Comparison of ENCODE assay signal across 1 cellular context in genomic region chr20:51803157-51803854, GRCh38.
TF ChIP-seq lines count a peak whose summit lies in the region.

No MANE protein-coding gene starts in this region.

TF ChIP-seq in GM23338, 12 proteins besides CTCF, POLR2A, EP300 and RAD21 (continued from another document):
- TF ChIP-seq, protein P1, sequence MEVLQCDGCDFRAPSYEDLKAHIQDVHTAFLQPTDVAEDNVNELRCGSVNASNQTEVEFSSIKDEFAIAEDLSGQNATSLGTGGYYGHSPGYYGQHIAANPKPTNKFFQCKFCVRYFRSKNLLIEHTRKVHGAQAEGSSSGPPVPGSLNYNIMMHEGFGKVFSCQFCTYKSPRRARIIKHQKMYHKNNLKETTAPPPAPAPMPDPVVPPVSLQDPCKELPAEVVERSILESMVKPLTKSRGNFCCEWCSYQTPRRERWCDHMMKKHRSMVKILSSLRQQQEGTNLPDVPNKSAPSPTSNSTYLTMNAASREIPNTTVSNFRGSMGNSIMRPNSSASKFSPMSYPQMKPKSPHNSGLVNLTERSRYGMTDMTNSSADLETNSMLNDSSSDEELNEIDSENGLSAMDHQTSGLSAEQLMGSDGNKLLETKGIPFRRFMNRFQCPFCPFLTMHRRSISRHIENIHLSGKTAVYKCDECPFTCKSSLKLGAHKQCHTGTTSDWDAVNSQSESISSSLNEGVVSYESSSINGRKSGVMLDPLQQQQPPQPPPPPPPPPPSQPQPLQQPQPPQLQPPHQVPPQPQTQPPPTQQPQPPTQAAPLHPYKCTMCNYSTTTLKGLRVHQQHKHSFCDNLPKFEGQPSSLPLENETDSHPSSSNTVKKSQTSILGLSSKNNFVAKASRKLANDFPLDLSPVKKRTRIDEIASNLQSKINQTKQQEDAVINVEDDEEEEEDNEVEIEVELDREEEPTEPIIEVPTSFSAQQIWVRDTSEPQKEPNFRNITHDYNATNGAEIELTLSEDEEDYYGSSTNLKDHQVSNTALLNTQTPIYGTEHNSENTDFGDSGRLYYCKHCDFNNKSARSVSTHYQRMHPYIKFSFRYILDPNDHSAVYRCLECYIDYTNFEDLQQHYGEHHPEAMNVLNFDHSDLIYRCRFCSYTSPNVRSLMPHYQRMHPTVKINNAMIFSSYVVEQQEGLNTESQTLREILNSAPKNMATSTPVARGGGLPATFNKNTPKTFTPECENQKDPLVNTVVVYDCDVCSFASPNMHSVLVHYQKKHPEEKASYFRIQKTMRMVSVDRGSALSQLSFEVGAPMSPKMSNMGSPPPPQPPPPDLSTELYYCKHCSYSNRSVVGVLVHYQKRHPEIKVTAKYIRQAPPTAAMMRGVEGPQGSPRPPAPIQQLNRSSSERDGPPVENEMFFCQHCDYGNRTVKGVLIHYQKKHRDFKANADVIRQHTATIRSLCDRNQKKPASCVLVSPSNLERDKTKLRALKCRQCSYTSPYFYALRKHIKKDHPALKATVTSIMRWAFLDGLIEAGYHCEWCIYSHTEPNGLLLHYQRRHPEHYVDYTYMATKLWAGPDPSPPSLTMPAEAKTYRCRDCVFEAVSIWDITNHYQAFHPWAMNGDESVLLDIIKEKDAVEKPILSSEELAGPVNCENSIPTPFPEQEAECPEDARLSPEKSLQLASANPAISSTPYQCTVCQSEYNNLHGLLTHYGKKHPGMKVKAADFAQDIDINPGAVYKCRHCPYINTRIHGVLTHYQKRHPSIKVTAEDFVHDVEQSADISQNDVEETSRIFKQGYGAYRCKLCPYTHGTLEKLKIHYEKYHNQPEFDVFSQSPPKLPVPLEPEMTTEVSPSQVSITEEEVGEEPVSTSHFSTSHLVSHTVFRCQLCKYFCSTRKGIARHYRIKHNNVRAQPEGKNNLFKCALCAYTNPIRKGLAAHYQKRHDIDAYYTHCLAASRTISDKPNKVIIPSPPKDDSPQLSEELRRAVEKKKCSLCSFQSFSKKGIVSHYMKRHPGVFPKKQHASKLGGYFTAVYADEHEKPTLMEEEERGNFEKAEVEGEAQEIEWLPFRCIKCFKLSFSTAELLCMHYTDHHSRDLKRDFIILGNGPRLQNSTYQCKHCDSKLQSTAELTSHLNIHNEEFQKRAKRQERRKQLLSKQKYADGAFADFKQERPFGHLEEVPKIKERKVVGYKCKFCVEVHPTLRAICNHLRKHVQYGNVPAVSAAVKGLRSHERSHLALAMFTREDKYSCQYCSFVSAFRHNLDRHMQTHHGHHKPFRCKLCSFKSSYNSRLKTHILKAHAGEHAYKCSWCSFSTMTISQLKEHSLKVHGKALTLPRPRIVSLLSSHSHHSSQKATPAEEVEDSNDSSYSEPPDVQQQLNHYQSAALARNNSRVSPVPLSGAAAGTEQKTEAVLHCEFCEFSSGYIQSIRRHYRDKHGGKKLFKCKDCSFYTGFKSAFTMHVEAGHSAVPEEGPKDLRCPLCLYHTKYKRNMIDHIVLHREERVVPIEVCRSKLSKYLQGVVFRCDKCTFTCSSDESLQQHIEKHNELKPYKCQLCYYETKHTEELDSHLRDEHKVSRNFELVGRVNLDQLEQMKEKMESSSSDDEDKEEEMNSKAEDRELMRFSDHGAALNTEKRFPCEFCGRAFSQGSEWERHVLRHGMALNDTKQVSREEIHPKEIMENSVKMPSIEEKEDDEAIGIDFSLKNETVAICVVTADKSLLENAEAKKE (CRISPR knock-in tag; IDR thresholded peaks at IDR 0.05), result no peak
- TF ChIP-seq EZH2 (IDR thresholded peaks at IDR 0.05; ENCODE audit: low read depth, unreplicated experiment), result no peak
- TF ChIP-seq CREB1 (CRISPR knock-in tag; IDR thresholded peaks at IDR 0.05; ENCODE audit: low read depth), result no peak
